Comparison of ENCODE assay signal across 1 cellular context in genomic region chr9:85402541-85402940, GRCh38.
A peak's percentile ranks its signal among the peaks of the same experiment; 100 is the strongest.
TF ChIP-seq lines count a peak whose summit lies in the region.

No MANE protein-coding gene starts in this region.

TF ChIP-seq in endothelial cell of umbilical vein, 7 proteins besides CTCF, POLR2A, EP300 and RAD21:
- TF ChIP-seq POLR2AphosphoS5 (IDR thresholded peaks at IDR 0.05; ENCODE audit: insufficient read depth, low read depth, low read length) (no peak), EZH2 (IDR thresholded peaks at IDR 0.05; ENCODE audit: borderline replicate concordance, low read depth, low read length, severe bottlenecking) (no peak), MYC (IDR thresholded peaks at IDR 0.05; ENCODE audit: low read depth, low read length) (no peak), MAX (IDR thresholded peaks at IDR 0.05; ENCODE audit: insufficient read depth, insufficient read length) (no peak), FOS (IDR thresholded peaks at IDR 0.05; ENCODE audit: borderline replicate concordance, insufficient read depth, low read length) (no peak), GATA2 (IDR thresholded peaks at IDR 0.05; ENCODE audit: insufficient read depth, insufficient read length, low read depth, low read length) (peak; percentile 7)
